ENCODE assay signal across 8 cellular contexts in genomic region chr11:11243790-11244469, GRCh38.
DNase-seq lines count a peak whose midpoint lies in the region; ATAC-seq, FAIRE-seq and TF ChIP-seq lines count a peak whose summit lies in the region.
"Had no signal": no experiment of that assay in that cellular context is flagged by ENCODE, and none has a peak within 500 bp of the region (broad histone marks: within the 10 kb centered on the region; RNA-seq: fewer than 3 reads in every experiment).

No MANE protein-coding gene starts in this region.

- TF ChIP-seq CTCF in HFFc6 (IDR thresholded peaks at IDR 0.05) (no peak), RWPE1 (conservative IDR thresholded peaks at IDR 0.05; ENCODE audit: low read depth) (no peak), endodermal cell (conservative IDR thresholded peaks at IDR 0.05) (no peak), neural progenitor cell (IDR thresholded peaks at IDR 0.05) (no peak)

- peak; percentile 20 for DNase-seq in GM12891 (ENCODE audit: insufficient read length, low spot score)
- peak; percentile 33 for DNase-seq in HFFc6
- DNase-seq in RWPE1 (ENCODE audit: low spot score): peak; percentile 31
- DNase-seq in endodermal cell: peak; percentile 85
- DNase-seq in neural progenitor cell (ENCODE audit: low spot score): peak; percentile 82
- no peak for DNase-seq in hippocampal formation (lab: John Stamatoyannopoulos, UW)

- no peak overlapping the region for H3K27ac Mint-ChIP-seq in HFFc6
- H3K27ac Mint-ChIP-seq in endodermal cell: peak overlapping the region; percentile 66
- H3K27ac Mint-ChIP-seq in neural progenitor cell: peak overlapping the region; percentile 97

- H3K27me3 Mint-ChIP-seq in HFFc6 (ENCODE audit: insufficient read depth) (peaks cover 9% of the 10 kb centered on the region), endodermal cell (ENCODE audit: insufficient read depth) (no peaks in the 10 kb centered on the region), neural progenitor cell (ENCODE audit: insufficient read depth, low read depth) (peaks cover 17% of the 10 kb centered on the region)

- H3K9me3 ChIP-seq in endodermal cell (ENCODE audit: control insufficient read depth, low read length) (peaks cover 12% of the 10 kb centered on the region), neural progenitor cell (ENCODE audit: low read depth) (no peaks in the 10 kb centered on the region)

- H3K27ac ChIP-seq in RWPE1 (no peak overlapping the region), endodermal cell (ENCODE audit: low read depth, low read length) (peak overlapping the region; percentile 94), neural progenitor cell (peak overlapping the region; percentile 44)

- TF ChIP-seq POLR2A in GM12891 (IDR thresholded peaks at IDR 0.05; ENCODE audit: low read depth, low read length): no peak

- H3K27me3 ChIP-seq in endodermal cell (ENCODE audit: control insufficient read depth, insufficient read depth, low read length, poor library complexity, severe bottlenecking): no peaks in the 10 kb centered on the region
- H3K27me3 ChIP-seq in neural progenitor cell: no peaks in the 10 kb centered on the region

- 51 to 68% methylated on average over 6 to 8 of the region's 8 CpGs for WGBS in endodermal cell (ENCODE audit: insufficient coverage in 1 of 2, insufficient read length in 1 of 2), 2 experiments

- H3K4me2 ChIP-seq in neural progenitor cell: peak overlapping the region; percentile 23

- H3K4me1 ChIP-seq in endodermal cell (ENCODE audit: control insufficient read depth, insufficient read depth, low read length) (no peaks in the 10 kb centered on the region), neural progenitor cell (peaks cover 15% of the 10 kb centered on the region)

- H3K4me3 Mint-ChIP-seq in HFFc6: no peak overlapping the region
- no peak overlapping the region for H3K4me3 Mint-ChIP-seq in endodermal cell
- peak overlapping the region; percentile 23 for H3K4me3 Mint-ChIP-seq in neural progenitor cell

- H3K36me3 ChIP-seq in endodermal cell (ENCODE audit: control insufficient read depth, insufficient read depth, low read length) (no peaks in the 10 kb centered on the region), neural progenitor cell (no peaks in the 10 kb centered on the region)

- ATAC-seq in HG03135 (IDR thresholded peaks at IDR 0.05; ENCODE audit: unreplicated experiment): no peak

- H3K36me3 Mint-ChIP-seq in HFFc6 (ENCODE audit: low read depth) (peaks cover 9% of the 10 kb centered on the region), endodermal cell (ENCODE audit: low read depth) (no peaks in the 10 kb centered on the region), neural progenitor cell (no peaks in the 10 kb centered on the region)

- peaks cover 24% of the 10 kb centered on the region for H3F3A ChIP-seq in neural progenitor cell (ENCODE audit: low read depth)

- POLR2A ChIA-PET in RWPE1 (lab: Yijun Ruan, JAX; ENCODE audit: low non-redundant PET): no interaction called here

- no peak overlapping the region for H3K9ac ChIP-seq in endodermal cell (ENCODE audit: extremely low read depth, low read length, poor library complexity, severe bottlenecking)
- H3K9ac ChIP-seq in neural progenitor cell: no peak overlapping the region

- no peak overlapping the region for H3K4me3 ChIP-seq in endodermal cell (ENCODE audit: low read length)
- H3K4me3 ChIP-seq in neural progenitor cell: no peak overlapping the region

- CTCF ChIA-PET in RWPE1 (lab: Yijun Ruan, JAX): interaction anchor here (0.8 kb wide), 1 partner anchor 12 kb away, joined by 5 read pairs; no protein-coding TSS in a partner anchor

- no peaks in the 10 kb centered on the region for H4K20me1 ChIP-seq in neural progenitor cell (ENCODE audit: low read depth)

- no peak for FAIRE-seq in GM12891 (lab: Jason Lieb, UNC)
- FAIRE-seq: keratinocyte had no signal

- H2AFZ ChIP-seq in neural progenitor cell (replicated peaks): peak overlapping the region; percentile 75

- peaks cover 4% of the 10 kb centered on the region; the same call in 1 of the 2 replicates for H3K4me1 Mint-ChIP-seq in HFFc6 (ENCODE audit: low read depth)
- H3K4me1 Mint-ChIP-seq in endodermal cell: peaks cover 7% of the 10 kb centered on the region
- H3K4me1 Mint-ChIP-seq in neural progenitor cell: peaks cover 31% of the 10 kb centered on the region

- H3K9me3 Mint-ChIP-seq in HFFc6 (peaks cover 14% of the 10 kb centered on the region), endodermal cell (peaks cover 8% of the 10 kb centered on the region), neural progenitor cell (peaks cover 8% of the 10 kb centered on the region)

- H3K79me2 ChIP-seq in neural progenitor cell (ENCODE audit: low read depth): no peaks in the 10 kb centered on the region

TF ChIP-seq in GM12891, 5 proteins besides CTCF, POLR2A, EP300 and RAD21:
- TF ChIP-seq POU2F2 (IDR thresholded peaks at IDR 0.05; ENCODE audit: low read depth, low read length) (no peak), TAF1 (IDR thresholded peaks at IDR 0.05; ENCODE audit: low read depth, low read length) (no peak), SPI1 (IDR thresholded peaks at IDR 0.05; ENCODE audit: low read depth, low read length) (no peak), PAX5 (IDR thresholded peaks at IDR 0.05; ENCODE audit: insufficient read depth, low read length, severe bottlenecking) (no peak), POLR2AphosphoS5 (IDR thresholded peaks at IDR 0.05; ENCODE audit: low read depth, low read length) (no peak)

Comparison
In these comparisons a context has a peak if more than half of its experiments do, and no peak if none do; other contexts are left out.
1. DNase-seq: peak in GM12891 (single experiment), HFFc6 (single experiment), RWPE1 (single experiment), endodermal cell (single experiment) and neural progenitor cell (single experiment); none in hippocampal formation (0 of 2).